ENCODE assay signal across 1 cellular context in genomic region chr16:74606521-74607309, GRCh38.
TF ChIP-seq lines count a peak whose summit lies in the region.

GLG1 (minus strand) TSS chr16:74607114; CDS start chr16:74607094, 20 bp downstream.

TF ChIP-seq in HepG2, 621 proteins besides CTCF, POLR2A, EP300 and RAD21 (continued from another document and continues in another):
- 0 out of 2 replicates have a peak, but pooled peaks have one; percentile 59 for TF ChIP-seq ZBTB2 (CRISPR knock-in tag; IDR thresholded peaks at IDR 0.05; ENCODE audit: low read depth)
- TF ChIP-seq AGO1 (IDR thresholded peaks at IDR 0.05; ENCODE audit: low read depth, low read length, poor library complexity, severe bottlenecking): no peak
- TF ChIP-seq RNF2 (conservative IDR thresholded peaks at IDR 0.05; ENCODE audit: low read depth): 0 out of 2 replicates have a peak, but pooled peaks have one; percentile 41
- peak; percentile 94 for TF ChIP-seq ZSCAN21 (CRISPR knock-in tag; IDR thresholded peaks at IDR 0.05; ENCODE audit: borderline replicate concordance)
- TF ChIP-seq ZNF549 (CRISPR knock-in tag; IDR thresholded peaks at IDR 0.05): 0 out of 2 replicates have a peak, but pooled peaks have one; percentile 46
- TF ChIP-seq MXI1 (IDR thresholded peaks at IDR 0.05; ENCODE audit: borderline replicate concordance, low read depth, low read length): peak; percentile 90; the same call in 1 of the 3 replicates
- peak; percentile 52; the same call in 1 of the 2 replicates for TF ChIP-seq HOXD1 (CRISPR knock-in tag; IDR thresholded peaks at IDR 0.05)
- peak; percentile 85 for TF ChIP-seq ZBED4 (CRISPR knock-in tag; IDR thresholded peaks at IDR 0.05; ENCODE audit: borderline replicate concordance)
- peak; percentile 78 for TF ChIP-seq ZBTB10 (CRISPR knock-in tag; IDR thresholded peaks at IDR 0.05; ENCODE audit: borderline replicate concordance)
- TF ChIP-seq ZBTB3 (CRISPR knock-in tag; IDR thresholded peaks at IDR 0.05; ENCODE audit: borderline replicate concordance, low read depth): peak; percentile 85; the same call in 1 of the 2 replicates
- peak; percentile 97 for TF ChIP-seq ZNF687 (CRISPR knock-in tag; IDR thresholded peaks at IDR 0.05)
- peak; percentile 81; the same call in 1 of the 2 replicates for TF ChIP-seq ZFP41 (CRISPR knock-in tag; IDR thresholded peaks at IDR 0.05; ENCODE audit: borderline replicate concordance)
- no peak for TF ChIP-seq ZNF281 (CRISPR knock-in tag; IDR thresholded peaks at IDR 0.05; ENCODE audit: borderline replicate concordance)
- peak; percentile 88; the same call in 1 of the 2 replicates for TF ChIP-seq ARNTL (CRISPR knock-in tag; IDR thresholded peaks at IDR 0.05)
- no peak for TF ChIP-seq ZKSCAN5 (CRISPR knock-in tag; IDR thresholded peaks at IDR 0.05)
- no peak for TF ChIP-seq NONO (IDR thresholded peaks at IDR 0.05)
- peak; percentile 97 for TF ChIP-seq NONO (CRISPR knock-in tag; conservative IDR thresholded peaks at IDR 0.05)
- TF ChIP-seq ZNF24 (IDR thresholded peaks at IDR 0.05): no peak
- TF ChIP-seq ZNF704 (CRISPR knock-in tag; IDR thresholded peaks at IDR 0.05; ENCODE audit: borderline replicate concordance): peak; percentile 96
- TF ChIP-seq ZFP1 (CRISPR knock-in tag; IDR thresholded peaks at IDR 0.05): no peak; the same call in none of the 2 replicates
- TF ChIP-seq HDAC1 (CRISPR knock-in tag; IDR thresholded peaks at IDR 0.05): peak; percentile 92
- no peak for TF ChIP-seq FOXM1 (CRISPR knock-in tag; IDR thresholded peaks at IDR 0.05)
- TF ChIP-seq KAT8 (CRISPR knock-in tag; IDR thresholded peaks at IDR 0.05): peak; percentile 90
- TF ChIP-seq ZBTB14 (CRISPR knock-in tag; IDR thresholded peaks at IDR 0.05): peak; percentile 60
- TF ChIP-seq ZNF552 (CRISPR knock-in tag; IDR thresholded peaks at IDR 0.05; ENCODE audit: borderline replicate concordance): peak; percentile 88
- TF ChIP-seq ARID4A (CRISPR knock-in tag; IDR thresholded peaks at IDR 0.05; ENCODE audit: borderline replicate concordance): peak; percentile 97
- TF ChIP-seq PBX2 (CRISPR knock-in tag; IDR thresholded peaks at IDR 0.05): no peak
- peak; percentile 98 for TF ChIP-seq ASH2L (IDR thresholded peaks at IDR 0.05; ENCODE audit: insufficient read length, low read depth, low read length)
- no peak for TF ChIP-seq SOX6 (IDR thresholded peaks at IDR 0.05)
- TF ChIP-seq SOX6 (CRISPR knock-in tag; IDR thresholded peaks at IDR 0.05): peak; percentile 75
